1 cellular context compared by ENCODE assay signal in the genomic region with DNA sequence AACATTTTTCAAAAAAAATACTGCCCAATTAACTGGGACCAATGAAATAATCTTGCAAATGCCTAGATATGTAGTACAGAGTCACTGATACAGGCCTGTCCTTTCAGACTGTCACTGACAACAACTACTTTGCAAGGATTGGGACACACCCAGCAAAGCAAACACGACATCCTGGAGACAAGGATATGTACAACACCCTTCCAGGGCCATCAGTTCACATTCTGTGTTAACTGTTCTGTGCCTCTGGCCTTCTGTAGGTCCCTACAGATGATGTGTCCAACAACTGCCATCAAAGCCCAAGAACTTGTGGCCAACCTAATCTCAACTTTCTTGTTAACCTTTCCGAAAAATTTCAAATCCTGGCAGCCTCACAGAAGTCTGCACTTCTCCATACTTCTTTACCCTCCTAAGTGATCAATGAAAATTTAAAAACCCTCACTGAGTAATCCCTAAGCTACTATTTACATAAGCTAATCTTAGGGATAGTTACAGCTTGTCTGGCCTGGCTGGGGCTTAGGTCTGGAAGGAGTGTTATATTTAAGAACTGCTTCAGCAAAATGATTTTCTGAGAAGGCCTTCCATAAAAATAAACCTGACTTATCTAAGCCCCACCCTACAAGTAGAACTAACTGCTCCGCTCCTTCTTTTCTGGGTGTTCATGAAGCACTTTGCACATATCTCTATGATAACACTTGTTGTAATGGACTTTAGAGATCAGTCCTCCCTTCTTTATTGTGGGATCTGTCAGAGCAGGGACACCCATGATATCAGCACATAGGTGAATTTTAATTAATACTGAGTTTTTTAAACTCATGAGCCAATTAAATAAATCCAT.
TF ChIP-seq lines count a peak whose summit lies in the region.

No MANE protein-coding gene starts in this region.

TF ChIP-seq in HepG2, 621 proteins besides CTCF, POLR2A, EP300 and RAD21 (continued from another document):
- TF ChIP-seq USF2 (IDR thresholded peaks at IDR 0.05; ENCODE audit: low read depth, low read length) (no peak), USF2 (CRISPR knock-in tag; IDR thresholded peaks at IDR 0.05; ENCODE audit: borderline replicate concordance) (no peak), NBN (conservative IDR thresholded peaks at IDR 0.05) (no peak), THAP9 (CRISPR knock-in tag; IDR thresholded peaks at IDR 0.05; ENCODE audit: borderline replicate concordance) (no peak), TARDBP (CRISPR knock-in tag; IDR thresholded peaks at IDR 0.05) (no peak), ZNF670 (CRISPR knock-in tag; IDR thresholded peaks at IDR 0.05; ENCODE audit: borderline replicate concordance) (no peak), PHF5A (CRISPR knock-in tag; IDR thresholded peaks at IDR 0.05; ENCODE audit: low read depth, unreplicated experiment) (no peak), POGK (CRISPR knock-in tag; conservative IDR thresholded peaks at IDR 0.05) (no peak), PHF20 (CRISPR knock-in tag; IDR thresholded peaks at IDR 0.05) (no peak), ZNF17 (CRISPR knock-in tag; IDR thresholded peaks at IDR 0.05) (no peak), FOXM1 (CRISPR knock-in tag; IDR thresholded peaks at IDR 0.05) (no peak), RXRB (CRISPR knock-in tag; IDR thresholded peaks at IDR 0.05; ENCODE audit: borderline replicate concordance) (no peak), XRCC5 (optimal IDR thresholded peaks at IDR 0.05; ENCODE audit: low read length) (no peak), FOXC1 (CRISPR knock-in tag; IDR thresholded peaks at IDR 0.05; ENCODE audit: borderline replicate concordance) (no peak), KLF13 (CRISPR knock-in tag; IDR thresholded peaks at IDR 0.05) (no peak), ZNF7 (CRISPR knock-in tag; IDR thresholded peaks at IDR 0.05) (no peak), PBX3 (CRISPR knock-in tag; IDR thresholded peaks at IDR 0.05; ENCODE audit: borderline replicate concordance) (no peak)
